In genomic region chr1:209747580-209748262, GRCh38 we compare ENCODE assay signal across 8 cellular contexts. TPM values are rescaled to one million over a fixed set of nuclear protein-coding genes. Genes with fewer than 3 reads are reported as not detected.
DNase-seq lines count a peak whose midpoint lies in the region; ATAC-seq and TF ChIP-seq lines count a peak whose summit lies in the region.

No MANE protein-coding gene starts in this region.

- H3K23ac ChIP-seq in H9 (ENCODE audit: insufficient read length, low read depth, low read length) = no peak overlapping the region

- H3K4me3 ChIP-seq in Loucy (ENCODE audit: low read length, poor library complexity, severe bottlenecking) = no peak overlapping the region

- H4K20me1 ChIP-seq in H9 (ENCODE audit: control insufficient read depth, insufficient read depth, insufficient read length) = no peaks in the 10 kb centered on the region
- no peaks in the 10 kb centered on the region for H4K20me1 ChIP-seq in Loucy (ENCODE audit: insufficient read depth, low read length, poor library complexity, severe bottlenecking)

- WGBS in H9 (ENCODE audit: extremely low coverage, insufficient read length, low lambda C conversion rate) = no CpG with 5 or more reads among the region's 37 CpGs

- H3K79me2 ChIP-seq in H9 (ENCODE audit: insufficient read depth, low read length) (no peaks in the 10 kb centered on the region), Loucy (ENCODE audit: insufficient read depth, low read length) (no peaks in the 10 kb centered on the region)

- H3K27me3 ChIP-seq in H9 (ENCODE audit: insufficient read depth, low read length) (peaks cover 2% of the 10 kb centered on the region; the same call in 1 of the 2 replicates), Loucy (ENCODE audit: insufficient read depth, low read length, poor library complexity, severe bottlenecking) (no peaks in the 10 kb centered on the region)

- H3K56ac ChIP-seq in H9 (ENCODE audit: insufficient read length, low read depth, low read length) = no peak overlapping the region

- no peak overlapping the region for H2BK15ac ChIP-seq in H9 (ENCODE audit: low read depth, low read length)

- H3K9me3 Mint-ChIP-seq in H9 = no peaks in the 10 kb centered on the region
- no peaks in the 10 kb centered on the region for H3K9me3 Mint-ChIP-seq in activated CD4-positive, alpha-beta T cell treated with anti-CD3 and anti-CD28 coated beads for 36 hours (ENCODE audit: low read depth)

- H3K4me2 ChIP-seq in H9 (ENCODE audit: insufficient read depth, insufficient read length, low read length) = peak overlapping the region; percentile 35
- no peak overlapping the region for H3K4me2 ChIP-seq in Loucy (ENCODE audit: low read depth, low read length, poor library complexity, severe bottlenecking)

- H3K9me2 ChIP-seq in Loucy (replicated peaks; ENCODE audit: low read depth, low read length) = no peaks in the 10 kb centered on the region

- DNase-seq in GDM1 (lab: John Stamatoyannopoulos, UW) = peak; percentile 28
- peak; percentile 100 for DNase-seq in H9
- peak; percentile 93 for DNase-seq in activated CD4-positive, alpha-beta T cell treated with anti-CD3 and anti-CD28 coated beads for 36 hours
- peak; percentile 93 to 97 for DNase-seq in left colon
- peak; percentile 70 to 81 for DNase-seq in stimulated activated CD4-positive, alpha-beta T cell treated with anti-CD3 and anti-CD28 coated beads, Interleukin-1b, Interleukin-23, amount 100 ng/mL, for 4 hours (ENCODE audit: low read depth in 2 of 2)
- DNase-seq in NCI-H82 (lab: John Stamatoyannopoulos, UW) = no peak

- H3K4ac ChIP-seq in H9 (ENCODE audit: low read depth, low read length) = no peak overlapping the region

- intact Hi-C loops in activated CD4-positive, alpha-beta T cell treated with anti-CD3 and anti-CD28 coated beads for 36 hours (cut with DNase I, micrococcal nuclease) = loop anchor here (1.0 to 5.0 kb wide), 12 partner anchors 23 to 178 kb away; partner anchors contain the start of genes G0S2 (in 2 of the 2), C1orf74 (in 1 of the 2) and LAMB3 (in 1 of the 2)
- intact Hi-C loops in left colon (cut with DNase I, micrococcal nuclease) = no loop called here

- H3K9me3 ChIP-seq in H9 (ENCODE audit: control insufficient read depth, low read depth, low read length) (no peaks in the 10 kb centered on the region), Loucy (ENCODE audit: insufficient read depth, low read depth, low read length) (no peaks in the 10 kb centered on the region)

- POLR2A ChIA-PET in activated CD4-positive, alpha-beta T cell treated with anti-CD3 and anti-CD28 coated beads for 36 hours (lab: Charles Lee) = interaction anchor here (1.3 kb wide), 1 partner anchor 37 kb away, joined by 3 read pairs; the partner anchor contains the start of gene C1orf74

- peak overlapping the region; percentile 48 to 62; a peak in 3 of 5 replicates for H3K4me3 Mint-ChIP-seq in H9
- H3K4me3 Mint-ChIP-seq in activated CD4-positive, alpha-beta T cell treated with anti-CD3 and anti-CD28 coated beads for 36 hours = peak overlapping the region; percentile 65

- no peak overlapping the region for H4K91ac ChIP-seq in H9 (ENCODE audit: insufficient read length, low read depth, low read length)

- peaks cover 14% of the 10 kb centered on the region in 2 experiments for H3K4me1 Mint-ChIP-seq in H9
- H3K4me1 Mint-ChIP-seq in activated CD4-positive, alpha-beta T cell treated with anti-CD3 and anti-CD28 coated beads for 36 hours = peaks cover 70% of the 10 kb centered on the region

- no peak overlapping the region for H3T11ph ChIP-seq in H9 (ENCODE audit: low read length)

- no peak overlapping the region for H2AK5ac ChIP-seq in H9 (ENCODE audit: insufficient read length, low read length)

- no peak overlapping the region for H3K18ac ChIP-seq in H9 (ENCODE audit: insufficient read length, low read depth, low read length)

- peaks cover 59% of the 10 kb centered on the region for H3K27me3 Mint-ChIP-seq in H9 (ENCODE audit: low read depth)
- no peaks in the 10 kb centered on the region for H3K27me3 Mint-ChIP-seq in activated CD4-positive, alpha-beta T cell treated with anti-CD3 and anti-CD28 coated beads for 36 hours

- H3K23me2 ChIP-seq in H9 (ENCODE audit: insufficient read length, low read depth, low read length, poor library complexity, severe bottlenecking) = no peaks in the 10 kb centered on the region

- ATAC-seq in activated CD4-positive, alpha-beta T cell treated with anti-CD3 and anti-CD28 coated beads for 36 hours = peak; percentile 74
- ATAC-seq in left colon = peak; percentile 100

- H2BK20ac ChIP-seq in H9 (ENCODE audit: low read depth, low read length, poor library complexity, severe bottlenecking) = no peak overlapping the region

- no peak overlapping the region for H3K14ac ChIP-seq in H9 (ENCODE audit: insufficient read depth, low read length)

- H3K4me1 ChIP-seq in H9 (ENCODE audit: insufficient read depth, low read length) (no peaks in the 10 kb centered on the region), Loucy (ENCODE audit: insufficient read depth, low read length, poor library complexity, severe bottlenecking) (peaks cover 35% of the 10 kb centered on the region)

- H3K9ac ChIP-seq in H9 (ENCODE audit: extremely low read depth, insufficient read length, low read length) (no peak overlapping the region), Loucy (ENCODE audit: low read depth, low read length, poor library complexity, severe bottlenecking) (no peak overlapping the region)

- TF ChIP-seq CTCF in H9 (conservative IDR thresholded peaks at IDR 0.05) (peak; percentile 97), Loucy (conservative IDR thresholded peaks at IDR 0.05; ENCODE audit: low read length) (peak; percentile 38)

- no peak overlapping the region for H4K5ac ChIP-seq in H9 (ENCODE audit: insufficient read length, low read depth, low read length)

- H4K8ac ChIP-seq in H9 (replicated peaks; ENCODE audit: insufficient read length, low read depth, low read length) = no peak overlapping the region

- H3K27ac Mint-ChIP-seq in H9 = no peak overlapping the region
- H3K27ac Mint-ChIP-seq in activated CD4-positive, alpha-beta T cell treated with anti-CD3 and anti-CD28 coated beads for 36 hours = peak overlapping the region; percentile 92

- H3K36me3 Mint-ChIP-seq in H9 (ENCODE audit: insufficient read depth in 1 of 3, low read depth in 3 of 3) = no peaks in the 10 kb centered on the region
- no peaks in the 10 kb centered on the region for H3K36me3 Mint-ChIP-seq in activated CD4-positive, alpha-beta T cell treated with anti-CD3 and anti-CD28 coated beads for 36 hours (ENCODE audit: low read depth)

- CTCF ChIA-PET in activated CD4-positive, alpha-beta T cell treated with anti-CD3 and anti-CD28 coated beads for 36 hours (lab: Charles Lee) = interaction anchor here (0.6 to 6.7 kb wide), 44 partner anchors 9 to 234 kb away, joined by 3 to 75 read pairs (median 4); partner anchors contain the start of genes LAMB3, TRAF3IP3 and UTP25

- no peak overlapping the region for H2AFZ ChIP-seq in H9 (ENCODE audit: low read length)
- no peak overlapping the region for H2AFZ ChIP-seq in Loucy (ENCODE audit: low read length)

- no peaks in the 10 kb centered on the region for H3K79me1 ChIP-seq in H9 (ENCODE audit: insufficient read depth, low read depth, low read length, poor library complexity, severe bottlenecking)

- H3K27ac ChIP-seq in H9 (ENCODE audit: insufficient read length, low read depth, low read length) (no peak overlapping the region), cingulate gyrus (ENCODE audit: low read depth, low read length) (peak overlapping the region; percentile 82)

- H2BK12ac ChIP-seq in H9 (ENCODE audit: insufficient read length, low read depth, low read length) = no peak overlapping the region

- no peaks in the 10 kb centered on the region for H3K36me3 ChIP-seq in Loucy (ENCODE audit: insufficient read depth, low read length)

- no peaks in the 10 kb centered on the region for H3F3A ChIP-seq in Loucy (ENCODE audit: low read depth)

- H2BK120ac ChIP-seq in H9 (ENCODE audit: low read depth, low read length, poor library complexity, severe bottlenecking) = no peak overlapping the region

- no peak overlapping the region for H2BK5ac ChIP-seq in H9 (ENCODE audit: insufficient read length, low read length)

RNA-seq across cellular contexts. Expression of gene TRAF3IP3, which starts 8.1 kb away (rescaled TPM):
- total RNA-seq in H9 (2021) (not detected in 2 replicates), left colon (1 to 10 TPM; 2.3 to 4.4 TPM)
- total RNA-seq in activated CD4-positive, alpha-beta T cell treated with anti-CD3 and anti-CD28 coated beads for 36 hours = 100 to 1,000 TPM; 136 to 138 TPM

RNA-seq across cellular contexts. Expression of gene C1orf74, which starts 36.6 kb away (rescaled TPM):
- 2.1 and 2.4 TPM in 2 replicates for total RNA-seq in H9 (2021)
- 1 to 10 TPM; 3.7 to 4.3 TPM for total RNA-seq in activated CD4-positive, alpha-beta T cell treated with anti-CD3 and anti-CD28 coated beads for 36 hours
- total RNA-seq in left colon = 1 to 10 TPM; 2.0 to 4.5 TPM

RNA-seq across cellular contexts. Expression of gene HSD11B1, which starts 43.1 kb away (rescaled TPM):
- not detected in 2 replicates for total RNA-seq in H9 (2021)
- total RNA-seq in activated CD4-positive, alpha-beta T cell treated with anti-CD3 and anti-CD28 coated beads for 36 hours = 1 to 10 TPM; 4.5 to 5.7 TPM
- total RNA-seq in left colon = under 1 TPM; 0.61 to 0.87 TPM

RNA-seq across cellular contexts. Expression of gene IRF6, which starts 58.2 kb away (rescaled TPM):
- total RNA-seq in H9 (2021) (7.1 and 8.9 TPM in 2 replicates), left colon (100 to 1,000 TPM in 1 of 2 donors, 10 to 100 TPM in 1; 92.8 to 132 TPM)
- under 1 TPM; 0.11 to 0.14 TPM for total RNA-seq in activated CD4-positive, alpha-beta T cell treated with anti-CD3 and anti-CD28 coated beads for 36 hours

Comparison
In these comparisons a context has a peak if more than half of its experiments do, and no peak if none do; other contexts are left out.
1. RNA of gene TRAF3IP3, which starts 8.1 kb away (total RNA-seq): 136 to 138 TPM in activated CD4-positive, alpha-beta T cell treated with anti-CD3 and anti-CD28 coated beads for 36 hours; 2.3 to 4.4 TPM in left colon and not detected in H9; every median in the first group is over 10 times any median in the second.
2. intact Hi-C loops: an anchor here in activated CD4-positive, alpha-beta T cell treated with anti-CD3 and anti-CD28 coated beads for 36 hours (1.0 to 5.0 kb wide); none called in left colon.